Comparison of ENCODE assay signal across 10 cellular contexts in the genomic region with DNA sequence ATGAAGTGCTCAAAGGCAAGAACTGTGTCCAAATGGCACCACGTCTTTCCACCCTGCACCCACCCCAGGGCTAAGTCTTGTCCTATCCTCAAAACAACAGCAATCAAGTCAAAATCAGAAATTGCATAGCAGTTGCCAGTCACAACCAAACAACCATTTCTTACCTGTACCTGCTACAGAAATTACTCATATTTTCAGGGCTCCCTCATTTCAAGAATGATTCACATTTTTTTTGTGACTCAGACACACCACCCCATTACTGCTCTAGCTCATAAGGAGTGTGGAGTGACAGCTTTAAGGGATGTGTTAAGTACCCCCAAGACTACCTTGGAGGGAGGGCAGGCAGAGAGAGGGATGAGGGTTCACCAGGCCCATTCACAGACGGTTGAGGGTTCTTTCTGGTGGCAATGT.
DNase-seq lines count a peak whose midpoint lies in the region; ATAC-seq and TF ChIP-seq lines count a peak whose summit lies in the region.
"Had no signal": no experiment of that assay in that cellular context is flagged by ENCODE, and none has a peak within 500 bp of the region (broad histone marks: within the 10 kb centered on the region; RNA-seq: fewer than 3 reads in every experiment).

No MANE protein-coding gene starts in this region.

- intact Hi-C loops in ascending aorta (cut with DNase I) = no loop called here

- H3K9me3 ChIP-seq in ascending aorta = no peaks in the 10 kb centered on the region
- H3K9me3 ChIP-seq: HAP-1 had no signal

- peak overlapping the region; percentile 69 for H3K27ac Mint-ChIP-seq in activated naive CD8-positive, alpha-beta T cell treated with anti-CD3 and anti-CD28 coated beads for 36 hours

- no peaks in the 10 kb centered on the region for H3K9me3 Mint-ChIP-seq in activated naive CD8-positive, alpha-beta T cell treated with anti-CD3 and anti-CD28 coated beads for 36 hours

- no peaks in the 10 kb centered on the region for H3K36me3 ChIP-seq in ascending aorta
- H3K36me3 ChIP-seq: HAP-1 had no signal

- peak; percentile 50 for DNase-seq in stimulated activated naive CD4-positive, alpha-beta T cell treated with Interleukin-2 at 50 U/mL for 16 hours (lab: John Stamatoyannopoulos, UW)
- DNase-seq in stimulated activated naive CD4-positive, alpha-beta T cell (lab: John Stamatoyannopoulos, UW) = no peak
- peak; percentile 49 for DNase-seq in activated naive CD8-positive, alpha-beta T cell treated with anti-CD3 and anti-CD28 coated beads for 36 hours
- DNase-seq in ascending aorta (ENCODE audit: low spot score in 2 of 2) = no peak
- no peak for DNase-seq in NCI-H82 (lab: John Stamatoyannopoulos, UW)
- no peak for DNase-seq in superior temporal gyrus (ENCODE audit: extremely low spot score)

- no peak overlapping the region for H3K27ac ChIP-seq in ascending aorta
- H3K27ac ChIP-seq: C4-2B had no signal

- H3K4me1 ChIP-seq in ascending aorta = no peaks in the 10 kb centered on the region
- H3K4me1 ChIP-seq: HAP-1 had no signal

- no peaks in the 10 kb centered on the region for H3K27me3 ChIP-seq in ascending aorta

- H3K4me3 ChIP-seq in ascending aorta = no peak overlapping the region
- H3K4me3 ChIP-seq: HAP-1 had no signal

- no peak for TF ChIP-seq CTCF in ascending aorta (IDR thresholded peaks at IDR 0.05)

- ATAC-seq in HG03439 (IDR thresholded peaks at IDR 0.05; ENCODE audit: unreplicated experiment) (peak; percentile 87), HG03571 (IDR thresholded peaks at IDR 0.05; ENCODE audit: unreplicated experiment) (no peak)

- H3K4me3 Mint-ChIP-seq in activated naive CD8-positive, alpha-beta T cell treated with anti-CD3 and anti-CD28 coated beads for 36 hours = no peak overlapping the region

- H3K36me3 Mint-ChIP-seq in activated naive CD8-positive, alpha-beta T cell treated with anti-CD3 and anti-CD28 coated beads for 36 hours = peaks cover 14% of the 10 kb centered on the region

- H3K4me1 Mint-ChIP-seq in activated naive CD8-positive, alpha-beta T cell treated with anti-CD3 and anti-CD28 coated beads for 36 hours = peaks cover 45% of the 10 kb centered on the region

- H3K27me3 Mint-ChIP-seq in activated naive CD8-positive, alpha-beta T cell treated with anti-CD3 and anti-CD28 coated beads for 36 hours = no peaks in the 10 kb centered on the region

Comparison
In these comparisons a context has a peak if more than half of its experiments do, and no peak if none do; other contexts are left out.
1. DNase-seq: peak in stimulated activated naive CD4-positive, alpha-beta T cell treated with Interleukin-2 at 50 U/mL for 16 hours (single experiment) and activated naive CD8-positive, alpha-beta T cell treated with anti-CD3 and anti-CD28 coated beads for 36 hours (single experiment); none in stimulated activated naive CD4-positive, alpha-beta T cell (0 of 6), ascending aorta (0 of 2), NCI-H82 (single experiment) and superior temporal gyrus (single experiment).